In the genomic region with DNA sequence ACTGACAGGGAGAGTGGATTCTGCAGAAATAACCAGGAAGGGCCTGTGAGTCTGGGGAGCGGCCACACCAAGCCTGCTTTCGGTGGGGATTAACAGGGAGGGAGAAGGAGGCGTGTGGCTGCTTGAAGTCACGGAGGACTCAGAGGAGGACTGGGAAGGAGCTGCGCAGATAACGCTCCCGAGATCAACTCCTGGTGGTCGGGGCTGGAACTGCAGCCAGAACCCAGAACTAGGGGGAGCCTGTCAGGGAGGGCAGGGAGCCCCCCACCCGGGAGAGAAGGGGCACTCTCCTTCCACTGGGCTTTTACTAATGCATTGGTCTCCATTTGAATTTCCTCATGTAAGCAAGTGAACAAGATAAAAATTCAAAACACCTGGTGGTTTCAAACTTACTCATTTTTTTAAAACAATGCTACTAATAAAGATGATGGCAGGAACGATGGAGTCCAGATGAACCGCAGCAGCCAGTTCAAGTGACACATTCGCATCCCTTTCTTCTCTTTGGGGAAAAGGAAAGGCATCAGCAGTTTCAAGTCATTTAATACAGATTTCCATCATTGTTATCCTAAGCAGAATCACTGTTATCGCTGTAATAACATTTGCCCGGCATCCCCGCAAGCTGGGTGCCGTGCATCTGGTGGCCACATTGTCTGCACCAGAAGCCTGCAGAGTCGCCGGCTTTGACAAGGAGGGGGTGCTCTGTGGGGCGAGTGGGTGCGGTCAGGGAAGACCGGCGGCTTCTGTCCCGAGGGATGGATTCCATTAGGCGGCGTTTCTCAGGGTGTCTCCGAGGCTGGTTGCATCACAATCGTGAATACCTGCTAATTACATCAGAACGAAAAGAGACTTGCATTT, we compare ENCODE assay signal across 8 cellular contexts.
DNase-seq lines count a peak whose midpoint lies in the region; ATAC-seq and TF ChIP-seq lines count a peak whose summit lies in the region.

No MANE protein-coding gene starts in this region.

- no peaks in the 10 kb centered on the region for H3K27me3 ChIP-seq in neural cell (ENCODE audit: insufficient read depth, low read depth, low read length)
- H3K27me3 ChIP-seq in upper lobe of left lung: peaks cover 0 to 7% (median 2%) of the 10 kb centered on the region in 4 donors

- H3K36me3 ChIP-seq in neural cell (ENCODE audit: insufficient read depth, low read length) (no peaks in the 10 kb centered on the region), upper lobe of left lung (no peaks in the 10 kb centered on the region)

- no peak overlapping the region for H2AFZ ChIP-seq in neural cell (ENCODE audit: low read depth, low read length)

- H3K27me3 Mint-ChIP-seq in activated CD8-positive, alpha-beta T cell treated with anti-CD3 and anti-CD28 coated beads for 36 hours: peaks cover 33% of the 10 kb centered on the region

- ATAC-seq in activated CD8-positive, alpha-beta T cell treated with anti-CD3 and anti-CD28 coated beads for 36 hours: peak; percentile 69
- peak in 1 of 2 donors; percentile 70 for ATAC-seq in upper lobe of left lung (ENCODE audit: low FRiP score in 2 of 2)

- no peaks in the 10 kb centered on the region for H3K36me3 Mint-ChIP-seq in activated CD8-positive, alpha-beta T cell treated with anti-CD3 and anti-CD28 coated beads for 36 hours (ENCODE audit: low read depth)

- H3K9me3 Mint-ChIP-seq in activated CD8-positive, alpha-beta T cell treated with anti-CD3 and anti-CD28 coated beads for 36 hours: no peaks in the 10 kb centered on the region

- 24 to 35% methylated on average over 28 of the region's 28 CpGs for WGBS in upper lobe of left lung, 2 donors

- H3K79me2 ChIP-seq in neural cell (replicated peaks; ENCODE audit: insufficient read depth, low read length): no peaks in the 10 kb centered on the region

- POLR2A ChIA-PET in activated CD8-positive, alpha-beta T cell treated with anti-CD3 and anti-CD28 coated beads for 36 hours (lab: Charles Lee): no interaction called here

- H3K27ac ChIP-seq in neural cell (ENCODE audit: low read length): no peak overlapping the region
- no peak overlapping the region for H3K27ac ChIP-seq in upper lobe of left lung

- TF ChIP-seq RAD21 in neural cell (conservative IDR thresholded peaks at IDR 0.05): no peak

- no peak for TF ChIP-seq EP300 in neural cell (conservative IDR thresholded peaks at IDR 0.05; ENCODE audit: poor library complexity, severe bottlenecking)
- no peak for TF ChIP-seq EP300 in upper lobe of left lung (IDR thresholded peaks at IDR 0.05)

- intact Hi-C loops in activated CD8-positive, alpha-beta T cell treated with anti-CD3 and anti-CD28 coated beads for 36 hours (cut with micrococcal nuclease): loop anchor here (10.0 kb wide), 1 partner anchor 197 kb away; a partner anchor contains a TSS

- TF ChIP-seq CTCF in activated CD8-positive, alpha-beta T cell treated with anti-CD3 and anti-CD28 coated beads for 36 hours (IDR thresholded peaks at IDR 0.05): peak; percentile 84
- peak; percentile 44 for TF ChIP-seq CTCF in neural cell (IDR thresholded peaks at IDR 0.05; ENCODE audit: poor library complexity, severe bottlenecking)
- TF ChIP-seq CTCF in upper lobe of left lung (IDR thresholded peaks at IDR 0.05): peak; percentile 46 to 76 (median 64)

- H3F3A ChIP-seq in neural cell (ENCODE audit: insufficient read depth, low read length, poor library complexity, severe bottlenecking): no peaks in the 10 kb centered on the region

- no peak overlapping the region for H3K4me2 ChIP-seq in neural cell (ENCODE audit: low read length)

- H4K20me1 ChIP-seq in neural cell (ENCODE audit: insufficient read depth): no peaks in the 10 kb centered on the region

- TF ChIP-seq POLR2A in upper lobe of left lung (IDR thresholded peaks at IDR 0.05): no peak

- H3K9me3 ChIP-seq in neural cell (ENCODE audit: low read length) (no peaks in the 10 kb centered on the region), upper lobe of left lung (no peaks in the 10 kb centered on the region)

- no peaks in the 10 kb centered on the region for H3K4me1 ChIP-seq in upper lobe of left lung

- H3K9ac ChIP-seq in neural cell (ENCODE audit: low read length): no peak overlapping the region

- H3K4me1 Mint-ChIP-seq in activated CD8-positive, alpha-beta T cell treated with anti-CD3 and anti-CD28 coated beads for 36 hours (ENCODE audit: low read depth): peaks cover 3% of the 10 kb centered on the region

- no peak overlapping the region for H3K4me3 Mint-ChIP-seq in activated CD8-positive, alpha-beta T cell treated with anti-CD3 and anti-CD28 coated beads for 36 hours

- no peaks in the 10 kb centered on the region for H3K9me2 ChIP-seq in neural cell (ENCODE audit: insufficient read depth, low read length)

- CTCF ChIA-PET in activated CD8-positive, alpha-beta T cell treated with anti-CD3 and anti-CD28 coated beads for 36 hours (lab: Charles Lee): interaction anchor here (0.7 to 1.5 kb wide), 4 partner anchors 9 to 271 kb away, joined by 3 to 6 read pairs (median 4); no protein-coding TSS in a partner anchor

- H3K4me3 ChIP-seq in neural cell (ENCODE audit: low read length) (no peak overlapping the region), upper lobe of left lung (no peak overlapping the region)

- DNase-seq in D341Med (ENCODE audit: low spot score): peak; percentile 74
- peak; percentile 69 for DNase-seq in LHCN-M2 (ENCODE audit: low read depth)
- DNase-seq in activated CD8-positive, alpha-beta T cell treated with anti-CD3 and anti-CD28 coated beads for 36 hours: peak; percentile 63
- DNase-seq in fibroblast of gingiva (ENCODE audit: low read depth): peak; percentile 72
- no peak for DNase-seq in upper lobe of left lung
- DNase-seq in GM19238 (ENCODE audit: insufficient read length, low spot score): no peak
- no peak for DNase-seq in middle frontal gyrus (ENCODE audit: extremely low spot score, low spot score)

- H3K27ac Mint-ChIP-seq in activated CD8-positive, alpha-beta T cell treated with anti-CD3 and anti-CD28 coated beads for 36 hours: no peak overlapping the region

TF ChIP-seq in neural cell, 6 proteins besides CTCF, POLR2A, EP300 and RAD21:
- TF ChIP-seq MXI1 (conservative IDR thresholded peaks at IDR 0.05; ENCODE audit: poor library complexity, severe bottlenecking) (no peak), TAF1 (IDR thresholded peaks at IDR 0.05; ENCODE audit: low read depth) (no peak), SMC3 (conservative IDR thresholded peaks at IDR 0.05; ENCODE audit: poor library complexity) (no peak), POLR2AphosphoS5 (IDR thresholded peaks at IDR 0.05) (no peak), EZH2 (IDR thresholded peaks at IDR 0.05; ENCODE audit: borderline replicate concordance, insufficient read depth, low read length, poor library complexity, severe bottlenecking) (no peak)
- TF ChIP-seq, protein P1, sequence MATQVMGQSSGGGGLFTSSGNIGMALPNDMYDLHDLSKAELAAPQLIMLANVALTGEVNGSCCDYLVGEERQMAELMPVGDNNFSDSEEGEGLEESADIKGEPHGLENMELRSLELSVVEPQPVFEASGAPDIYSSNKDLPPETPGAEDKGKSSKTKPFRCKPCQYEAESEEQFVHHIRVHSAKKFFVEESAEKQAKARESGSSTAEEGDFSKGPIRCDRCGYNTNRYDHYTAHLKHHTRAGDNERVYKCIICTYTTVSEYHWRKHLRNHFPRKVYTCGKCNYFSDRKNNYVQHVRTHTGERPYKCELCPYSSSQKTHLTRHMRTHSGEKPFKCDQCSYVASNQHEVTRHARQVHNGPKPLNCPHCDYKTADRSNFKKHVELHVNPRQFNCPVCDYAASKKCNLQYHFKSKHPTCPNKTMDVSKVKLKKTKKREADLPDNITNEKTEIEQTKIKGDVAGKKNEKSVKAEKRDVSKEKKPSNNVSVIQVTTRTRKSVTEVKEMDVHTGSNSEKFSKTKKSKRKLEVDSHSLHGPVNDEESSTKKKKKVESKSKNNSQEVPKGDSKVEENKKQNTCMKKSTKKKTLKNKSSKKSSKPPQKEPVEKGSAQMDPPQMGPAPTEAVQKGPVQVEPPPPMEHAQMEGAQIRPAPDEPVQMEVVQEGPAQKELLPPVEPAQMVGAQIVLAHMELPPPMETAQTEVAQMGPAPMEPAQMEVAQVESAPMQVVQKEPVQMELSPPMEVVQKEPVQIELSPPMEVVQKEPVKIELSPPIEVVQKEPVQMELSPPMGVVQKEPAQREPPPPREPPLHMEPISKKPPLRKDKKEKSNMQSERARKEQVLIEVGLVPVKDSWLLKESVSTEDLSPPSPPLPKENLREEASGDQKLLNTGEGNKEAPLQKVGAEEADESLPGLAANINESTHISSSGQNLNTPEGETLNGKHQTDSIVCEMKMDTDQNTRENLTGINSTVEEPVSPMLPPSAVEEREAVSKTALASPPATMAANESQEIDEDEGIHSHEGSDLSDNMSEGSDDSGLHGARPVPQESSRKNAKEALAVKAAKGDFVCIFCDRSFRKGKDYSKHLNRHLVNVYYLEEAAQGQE (IDR thresholded peaks at IDR 0.05; ENCODE audit: borderline replicate concordance): no peak

Comparison
In these comparisons a context has a peak if more than half of its experiments do, and no peak if none do; other contexts are left out.
1. DNase-seq: peak in D341Med (single experiment), LHCN-M2 (single experiment), activated CD8-positive, alpha-beta T cell treated with anti-CD3 and anti-CD28 coated beads for 36 hours (single experiment) and fibroblast of gingiva (single experiment); none in upper lobe of left lung (0 of 2), GM19238 (single experiment) and middle frontal gyrus (single experiment).
2. Peak in every context shown above with its lines, with median percentiles within 50 percentile points of each other: CTCF ChIP-seq.